Comparison of ENCODE assay signal across 23 cellular contexts in the genomic region with DNA sequence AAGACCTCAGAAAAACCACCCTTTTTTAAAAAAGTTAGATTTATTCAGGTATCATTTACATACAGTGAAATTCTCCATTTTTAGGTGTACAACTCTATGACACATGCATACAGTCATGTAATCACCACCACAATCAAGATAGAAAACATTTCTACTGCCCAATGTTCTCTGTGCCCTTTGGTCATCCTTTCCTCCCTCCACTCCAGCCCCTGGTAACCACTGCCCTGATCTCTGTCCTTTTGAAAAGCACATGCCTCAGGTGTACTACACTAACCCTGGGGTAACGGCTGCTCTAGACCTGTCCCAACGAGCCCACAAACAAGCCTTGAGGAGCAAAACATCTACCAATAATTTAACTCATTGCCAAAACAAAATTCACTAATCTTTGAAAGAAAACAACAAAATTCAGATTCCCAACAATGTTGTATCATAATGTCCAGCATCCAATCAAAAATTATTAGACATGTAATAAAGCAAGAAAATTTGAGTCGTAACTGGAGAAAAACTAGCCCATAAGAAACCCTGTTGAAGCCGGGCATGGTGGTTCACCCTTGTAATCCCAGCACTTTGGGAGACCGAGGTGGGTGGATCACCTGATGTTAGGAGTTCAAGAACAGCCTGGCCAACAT.
"Had no signal": no experiment of that assay in that cellular context is flagged by ENCODE, and none has a peak within 500 bp of the region (broad histone marks: within the 10 kb centered on the region; RNA-seq: fewer than 3 reads in every experiment).

No MANE protein-coding gene starts in this region.

- DNase-seq: IMR-90, Karpas-422, KG1, MG63, NCI-H1092, NCI-H1105 treated with DMSO at 0.1 percent for 48 hours, NCI-H1417 treated with DMSO at 0.1 percent for 48 hours, NCI-H146, NCI-H1694 treated with DMSO at 0.1 percent for 48 hours, NCI-H1930, NCI-H2081, NCI-H2171, NCI-H226, NCI-H446, NCI-H510A, NCI-H524 treated with DMSO at 0.1 percent for 48 hours, NCI-H69, NCI-H774, RPMI8226, SHP77 treated with DMSO at 0.1 percent for 48 hours, SJCRH30 had no signal

- H3K36me3 ChIP-seq: MG63, SJCRH30 had no signal

- H3K27ac ChIP-seq: SJCRH30 had no signal

- H3K9me3 ChIP-seq: MG63 had no signal

- H3K27me3 ChIP-seq: MG63 had no signal

- H3K4me1 ChIP-seq: SJCRH30 had no signal

- H3K4me3 ChIP-seq: MG63, SJCRH30 had no signal

- ATAC-seq: Right ventricle myocardium inferior, SK-N-SH treated with all-trans-retinoic acid at 6 μM for 48 hours had no signal
